Comparison of ENCODE assay signal across 10 cellular contexts in genomic region chr17:3796822-3797170, GRCh38. TPM values are rescaled to one million over a fixed set of nuclear protein-coding genes. Genes with fewer than 3 reads are reported as not detected.
DNase-seq lines count a peak whose midpoint lies in the region; ATAC-seq and TF ChIP-seq lines count a peak whose summit lies in the region.
"Had no signal": no experiment of that assay in that cellular context is flagged by ENCODE, and none has a peak within 500 bp of the region (broad histone marks: within the 10 kb centered on the region; RNA-seq: fewer than 3 reads in every experiment).

No MANE protein-coding gene starts in this region.

- intact Hi-C loops in tibial artery (cut with DNase I; ENCODE audit: low total_unique reads) = no loop called here

- CTCF ChIA-PET in activated CD4-positive, alpha-beta memory T cell treated with anti-CD3 and anti-CD28 coated beads, Interleukin-2, amount 10 ng/mL, durations not matched to agents 7 days and 5 days (lab: Charles Lee) = interaction anchor here (0.8 to 1.7 kb wide), 6 partner anchors 8 to 1003 kb away, joined by 3 to 7 read pairs (median 4); partner anchors contain the start of gene HASPIN

- no peak overlapping the region for H3K9ac ChIP-seq in endodermal cell (ENCODE audit: extremely low read depth, low read length, poor library complexity, severe bottlenecking)

- no peak overlapping the region for H3K4me3 Mint-ChIP-seq in endodermal cell
- H3K4me3 Mint-ChIP-seq in activated CD4-positive, alpha-beta memory T cell treated with anti-CD3 and anti-CD28 coated beads, Interleukin-2, amount 10 ng/mL, durations not matched to agents 7 days and 5 days = no peak overlapping the region

- H3K27ac ChIP-seq in endodermal cell (ENCODE audit: low read depth, low read length) (no peak overlapping the region), tibial artery (no peak overlapping the region)

- no peaks in the 10 kb centered on the region for H3K9me3 Mint-ChIP-seq in endodermal cell
- no peaks in the 10 kb centered on the region for H3K9me3 Mint-ChIP-seq in activated CD4-positive, alpha-beta memory T cell treated with anti-CD3 and anti-CD28 coated beads, Interleukin-2, amount 10 ng/mL, durations not matched to agents 7 days and 5 days

- H3K4me3 ChIP-seq in endodermal cell (ENCODE audit: low read length) (no peak overlapping the region), tibial artery (no peak overlapping the region)

- ATAC-seq in GM18502 (IDR thresholded peaks at IDR 0.05; ENCODE audit: poor library complexity, unreplicated experiment) (peak; percentile 37), GM19452 (IDR thresholded peaks at IDR 0.05; ENCODE audit: unreplicated experiment) (peak; percentile 37), HG03139 (IDR thresholded peaks at IDR 0.05; ENCODE audit: unreplicated experiment) (peak; percentile 28)

- peak; percentile 35 for DNase-seq in endodermal cell
- DNase-seq in A172 (ENCODE audit: low spot score) = no peak
- no peak for DNase-seq in tibial artery
- no peak for DNase-seq in activated CD4-positive, alpha-beta memory T cell treated with anti-CD3 and anti-CD28 coated beads, Interleukin-2, amount 10 ng/mL, durations not matched to agents 7 days and 5 days
- no peak for DNase-seq in hypothalamus (lab: John Stamatoyannopoulos, UW)
- DNase-seq: NCI-H1105 treated with DMSO at 0.1 percent for 48 hours, OCI-M1 had no signal

- POLR2A ChIA-PET in activated CD4-positive, alpha-beta memory T cell treated with anti-CD3 and anti-CD28 coated beads, Interleukin-2, amount 10 ng/mL, durations not matched to agents 7 days and 5 days (lab: Charles Lee) = interaction anchor here (0.5 to 3.1 kb wide), 12 partner anchors 8 to 441 kb away, joined by 3 to 13 read pairs (median 4); partner anchors contain the start of gene NCBP3

- peaks cover 2% of the 10 kb centered on the region for H3K36me3 Mint-ChIP-seq in endodermal cell (ENCODE audit: low read depth)
- no peaks in the 10 kb centered on the region for H3K36me3 Mint-ChIP-seq in activated CD4-positive, alpha-beta memory T cell treated with anti-CD3 and anti-CD28 coated beads, Interleukin-2, amount 10 ng/mL, durations not matched to agents 7 days and 5 days (ENCODE audit: low read depth)

- no peaks in the 10 kb centered on the region for H3K4me1 ChIP-seq in endodermal cell (ENCODE audit: control insufficient read depth, insufficient read depth, low read length)
- H3K4me1 ChIP-seq in tibial artery = no peaks in the 10 kb centered on the region

- H3K9me3 ChIP-seq in endodermal cell (ENCODE audit: control insufficient read depth, low read length) (no peaks in the 10 kb centered on the region), tibial artery (no peaks in the 10 kb centered on the region)

- 94 to 100% methylated on average over 2 to 9 of the region's 9 CpGs for WGBS in endodermal cell (ENCODE audit: insufficient coverage in 1 of 2, insufficient read length in 1 of 2), 2 experiments

- no peaks in the 10 kb centered on the region for H3K27me3 Mint-ChIP-seq in endodermal cell (ENCODE audit: insufficient read depth)
- no peaks in the 10 kb centered on the region for H3K27me3 Mint-ChIP-seq in activated CD4-positive, alpha-beta memory T cell treated with anti-CD3 and anti-CD28 coated beads, Interleukin-2, amount 10 ng/mL, durations not matched to agents 7 days and 5 days

- H3K36me3 ChIP-seq in endodermal cell (ENCODE audit: control insufficient read depth, insufficient read depth, low read length) = no peaks in the 10 kb centered on the region
- no peaks in the 10 kb centered on the region for H3K36me3 ChIP-seq in tibial artery

- TF ChIP-seq CTCF in endodermal cell (conservative IDR thresholded peaks at IDR 0.05) = no peak
- TF ChIP-seq CTCF in tibial artery (IDR thresholded peaks at IDR 0.05) = no peak

- H3K27me3 ChIP-seq in endodermal cell (ENCODE audit: control insufficient read depth, insufficient read depth, low read length, poor library complexity, severe bottlenecking) = no peaks in the 10 kb centered on the region
- H3K27me3 ChIP-seq in tibial artery = peaks cover 0 to 12% of the 10 kb centered on the region in 2 donors

- no peaks in the 10 kb centered on the region for H3K4me1 Mint-ChIP-seq in endodermal cell
- peaks cover 53% of the 10 kb centered on the region for H3K4me1 Mint-ChIP-seq in activated CD4-positive, alpha-beta memory T cell treated with anti-CD3 and anti-CD28 coated beads, Interleukin-2, amount 10 ng/mL, durations not matched to agents 7 days and 5 days

- H3K27ac Mint-ChIP-seq in endodermal cell = no peak overlapping the region
- no peak overlapping the region for H3K27ac Mint-ChIP-seq in activated CD4-positive, alpha-beta memory T cell treated with anti-CD3 and anti-CD28 coated beads, Interleukin-2, amount 10 ng/mL, durations not matched to agents 7 days and 5 days

RNA-seq across cellular contexts. Expression of gene ITGAE, which starts 4.2 kb away (rescaled TPM):
- total RNA-seq in endodermal cell = 10 to 100 TPM; 21.8 to 34.3 TPM
- polyA plus RNA-seq in endodermal cell (2013, experiment 1 of 2) = 47.8 TPM
- 49.2 TPM for polyA plus RNA-seq in endodermal cell (2013, experiment 2 of 2)
- 70.5 and 88.5 TPM in 2 replicates for total RNA-seq in A172 (2014; rRNA removed; shearing (Covaris generic))
- 10 to 100 TPM; 20.0 to 22.0 TPM for total RNA-seq in activated CD4-positive, alpha-beta memory T cell treated with anti-CD3 and anti-CD28 coated beads, Interleukin-2, amount 10 ng/mL, durations not matched to agents 7 days and 5 days

RNA-seq across cellular contexts. Expression of gene NCBP3, which starts 49.2 kb away (rescaled TPM):
- total RNA-seq in endodermal cell = 10 to 100 TPM; 74.5 to 75.9 TPM
- polyA plus RNA-seq in endodermal cell (2013, experiment 1 of 2) = 72.1 TPM
- polyA plus RNA-seq in endodermal cell (2013, experiment 2 of 2) = 66.8 TPM
- total RNA-seq in A172 (2014; rRNA removed; shearing (Covaris generic)) = 22.1 and 28.1 TPM in 2 replicates
- total RNA-seq in activated CD4-positive, alpha-beta memory T cell treated with anti-CD3 and anti-CD28 coated beads, Interleukin-2, amount 10 ng/mL, durations not matched to agents 7 days and 5 days = 10 to 100 TPM; 42.8 to 43.9 TPM
